Comparison of ENCODE assay signal across 1 cellular context in genomic region chr18:77191241-77191751, GRCh38.
TF ChIP-seq lines count a peak whose summit lies in the region.

No MANE protein-coding gene starts in this region.

TF ChIP-seq in IMR-90, 13 proteins besides CTCF, POLR2A, EP300 and RAD21 (continued from another document):
- TF ChIP-seq CEBPB (IDR thresholded peaks at IDR 0.05; ENCODE audit: low read depth, low read length) (no peak), MAFK (IDR thresholded peaks at IDR 0.05; ENCODE audit: low read depth, low read length) (no peak), CHD1 (IDR thresholded peaks at IDR 0.05; ENCODE audit: low read depth, low read length) (no peak), NFE2L2 (IDR thresholded peaks at IDR 0.05; ENCODE audit: low read depth, low read length) (no peak), MAZ (IDR thresholded peaks at IDR 0.05; ENCODE audit: borderline replicate concordance, low read depth, low read length) (no peak)
